In genomic region chr1:6002714-6003501, GRCh38 we compare ENCODE assay signal across 12 cellular contexts. TPM values are rescaled to one million over a fixed set of nuclear protein-coding genes. Genes with fewer than 3 reads are reported as not detected.
A peak's percentile ranks its signal among the peaks of the same experiment; 100 is the strongest.
DNase-seq lines count a peak whose midpoint lies in the region; ATAC-seq, FAIRE-seq and TF ChIP-seq lines count a peak whose summit lies in the region.
"Had no signal": no experiment of that assay in that cellular context is flagged by ENCODE, and none has a peak within 500 bp of the region (broad histone marks: within the 10 kb centered on the region; RNA-seq: fewer than 3 reads in every experiment).

No MANE protein-coding gene starts in this region.

- peak overlapping the region; percentile 77 for H2BK15ac ChIP-seq in neuronal stem cell (ENCODE audit: low read length)

- no peak overlapping the region for H3K14ac ChIP-seq in neuronal stem cell (ENCODE audit: low read length)

- no peak overlapping the region for H4K91ac ChIP-seq in neuronal stem cell (ENCODE audit: low read depth, low read length, poor library complexity)

- DNase-seq in DMS79 treated with DMSO at 0.1 percent for 48 hours (lab: John Stamatoyannopoulos, UW) (peak; percentile 89), NCI-H510A (lab: John Stamatoyannopoulos, UW) (peak; percentile 85), cardiac septum (ENCODE audit: low spot score) (peak; percentile 76), neuronal stem cell (ENCODE audit: low spot score) (no peak), H54 (ENCODE audit: insufficient read length, low spot score) (no peak), GM13976 (ENCODE audit: low spot score) (no peak), uterus (no peak)
- DNase-seq: kidney glomerular epithelial cell had no signal

- no peak overlapping the region for H2AFZ ChIP-seq in neuronal stem cell (ENCODE audit: low read length)

- peak overlapping the region; percentile 61 for H2AK5ac ChIP-seq in neuronal stem cell (ENCODE audit: low read depth, low read length)

- intact Hi-C loops in cardiac septum (cut with DNase I) = no loop called here
- intact Hi-C loops in uterus (cut with DNase I; ENCODE audit: low total_unique reads) = no loop called here

- H3K9ac ChIP-seq in neuronal stem cell (ENCODE audit: low read depth, low read length, poor library complexity) = peak overlapping the region; percentile 39

- H3K4me1 ChIP-seq in neuronal stem cell (ENCODE audit: control insufficient read depth in 2 of 2, insufficient read depth in 1 of 2, low read depth in 1 of 2, low read length in 2 of 2) = peaks cover 26 to 30% of the 10 kb centered on the region in 2 donors
- H3K4me1 ChIP-seq in uterus = no peaks in the 10 kb centered on the region
- H3K4me1 ChIP-seq: thyroid gland had no signal

- no peak for ATAC-seq in HG03342 (IDR thresholded peaks at IDR 0.05; ENCODE audit: unreplicated experiment)
- ATAC-seq: CD8-positive, alpha-beta T cell had no signal

- H2BK12ac ChIP-seq in neuronal stem cell (ENCODE audit: low read length) = no peak overlapping the region

- no peak for FAIRE-seq in H54 (lab: Jason Lieb, UNC)
- FAIRE-seq: TTC549 had no signal

- TF ChIP-seq POLR2A in H54 (IDR thresholded peaks at IDR 0.05; ENCODE audit: low read depth, low read length) (no peak), uterus (IDR thresholded peaks at IDR 0.05) (no peak)

- no peak overlapping the region for H3K4me2 ChIP-seq in neuronal stem cell (ENCODE audit: insufficient read depth, low read length, poor library complexity, severe bottlenecking)

- H3K4ac ChIP-seq in neuronal stem cell (ENCODE audit: low read length) = no peak overlapping the region

- peaks cover 2% of the 10 kb centered on the region for H3K79me1 ChIP-seq in neuronal stem cell (ENCODE audit: low read depth, low read length)

- H2BK120ac ChIP-seq in neuronal stem cell (ENCODE audit: low read depth, low read length) = no peak overlapping the region

- peak overlapping the region; percentile 52 for H3K27ac ChIP-seq in neuronal stem cell (replicated peaks; ENCODE audit: low read length)
- no peak overlapping the region for H3K27ac ChIP-seq in uterus
- H3K27ac ChIP-seq: thyroid gland had no signal

- H3K27me3 ChIP-seq in neuronal stem cell (ENCODE audit: control insufficient read depth in 3 of 3, insufficient read depth in 3 of 3, low read depth in 1 of 3, low read length in 3 of 3) = peaks cover 0 to 6% (median 0%) of the 10 kb centered on the region in 3 experiments
- no peaks in the 10 kb centered on the region for H3K27me3 ChIP-seq in uterus
- H3K27me3 ChIP-seq: thyroid gland had no signal

- H3K36me3 ChIP-seq in neuronal stem cell (replicated peaks in 1 of 2; ENCODE audit: control insufficient read depth in 2 of 2, insufficient read depth in 2 of 2, low read length in 2 of 2) (no peaks in the 10 kb centered on the region), uterus (no peaks in the 10 kb centered on the region)
- H3K36me3 ChIP-seq: thyroid gland had no signal

- H3K9me3 ChIP-seq in neuronal stem cell (replicated peaks in 1 of 2; ENCODE audit: control insufficient read depth in 2 of 2, insufficient read depth in 1 of 2, low read depth in 1 of 2, low read length in 2 of 2) (no peaks in the 10 kb centered on the region), uterus (no peaks in the 10 kb centered on the region)
- H3K9me3 ChIP-seq: thyroid gland had no signal

- in situ Hi-C loops in GM13976 (cut with MboI; ENCODE audit: low sequenced_read_pairs, unreplicated experiment) = no loop called here

- no peak for TF ChIP-seq CTCF in GM13976 (IDR thresholded peaks at IDR 0.05; ENCODE audit: borderline replicate concordance, control extremely low read depth, extremely low read depth, insufficient read depth, missing control alignments)
- no peak for TF ChIP-seq CTCF in uterus (IDR thresholded peaks at IDR 0.05)

- WGBS in neuronal stem cell (ENCODE audit: extremely low coverage in 2 of 2, insufficient read length in 2 of 2, insufficient replicate concordance in 1 of 2), 2 donors = no CpG with 5 or more reads among the region's 33 CpGs

- H4K8ac ChIP-seq in neuronal stem cell (ENCODE audit: low read depth, low read length) = no peak overlapping the region

- H3K4me3 ChIP-seq in neuronal stem cell (ENCODE audit: low read length in 2 of 2) (no peak overlapping the region), uterus (no peak overlapping the region)
- H3K4me3 ChIP-seq: thyroid gland had no signal

- peak overlapping the region; percentile 33 for H2BK5ac ChIP-seq in neuronal stem cell (ENCODE audit: low read length)

- H3K18ac ChIP-seq in neuronal stem cell (ENCODE audit: low read length) = peak overlapping the region; percentile 72

- H3K23ac ChIP-seq in neuronal stem cell (ENCODE audit: low read depth, low read length, poor library complexity) = no peak overlapping the region

RNA-seq across cellular contexts. Expression of gene NPHP4, which starts 10.7 kb away (rescaled TPM):
- total RNA-seq in cardiac septum (6.6 TPM), uterus (10 to 100 TPM in 2 of 4 donors, 1 to 10 TPM in 2; 1.3 to 16.2 (median 7.0) TPM)
- polyA plus RNA-seq in neuronal stem cell (2013, experiment 1 of 2) = 9.7 TPM
- 9.5 TPM for polyA plus RNA-seq in neuronal stem cell (2013, experiment 2 of 2)

RNA-seq across cellular contexts. Expression of gene KCNAB2, which starts 42.8 kb away (rescaled TPM):
- 19.3 TPM for total RNA-seq in cardiac septum
- 5.4 TPM for polyA plus RNA-seq in neuronal stem cell (2013, experiment 1 of 2)
- 6.0 TPM for polyA plus RNA-seq in neuronal stem cell (2013, experiment 2 of 2)
- total RNA-seq in uterus = 10 to 100 TPM in 2 of 4 donors, 1 to 10 TPM in 2; 1.5 to 21.2 (median 12.9) TPM

Comparison
In these comparisons a context has a peak if more than half of its experiments do, and no peak if none do; other contexts are left out.
1. DNase-seq: peak in DMS79 treated with DMSO at 0.1 percent for 48 hours (single experiment), NCI-H510A (single experiment) and cardiac septum (single experiment); none in neuronal stem cell (single experiment), H54 (single experiment), GM13976 (single experiment) and uterus (0 of 2).